28 cellular contexts compared by ENCODE assay signal in the genomic region with DNA sequence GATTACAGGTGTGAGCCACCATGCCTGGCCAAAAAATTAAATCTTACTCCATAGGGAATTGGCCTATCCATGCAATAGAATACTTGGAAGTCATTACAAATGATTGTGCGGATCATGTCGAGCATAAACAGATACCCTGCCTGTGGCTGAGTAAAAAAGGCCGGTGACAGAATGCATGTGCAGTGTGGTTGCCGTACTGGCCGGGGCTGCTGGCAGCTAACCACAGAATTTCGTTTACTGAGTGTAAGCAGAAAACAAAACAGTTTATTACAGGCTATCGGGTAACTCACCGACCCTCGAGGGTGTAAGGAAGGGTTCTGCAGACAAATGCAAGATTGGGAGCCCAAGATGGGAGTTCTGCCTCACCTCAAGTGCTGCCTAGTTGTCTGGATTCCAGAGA.
"Had no signal": no experiment of that assay in that cellular context is flagged by ENCODE, and none has a peak within 500 bp of the region (broad histone marks: within the 10 kb centered on the region; RNA-seq: fewer than 3 reads in every experiment).

No MANE protein-coding gene starts in this region.

- H3K9me3 Mint-ChIP-seq: T-cell had no signal

- DNase-seq: Karpas-422, MM.1S, MV-4-11, NCI-H1048, NCI-H1092 treated with DMSO at 0.1 percent for 48 hours, NCI-H1105 treated with DMSO at 0.1 percent for 48 hours, NCI-H1417, NCI-H1436, NCI-H146, NCI-H1694, NCI-H187, NCI-H1930, NCI-H2029 treated with DMSO at 0.1 percent for 48 hours, NCI-H2081 treated with DMSO at 0.1 percent for 48 hours, NCI-H2171, NCI-H226, NCI-H446 treated with DMSO at 0.1 percent for 48 hours, NCI-H510A, NCI-H524, NCI-H526, NCI-H69, NCI-H748 treated with DMSO at 0.1 percent for 48 hours, NCI-H82, PC-9, SHP77, SIG-M5, SJCRH30, T-cell had no signal

- H3K4me3 Mint-ChIP-seq: T-cell had no signal

- H3K27ac Mint-ChIP-seq: T-cell had no signal

- H3K27me3 Mint-ChIP-seq: T-cell had no signal
